31 cellular contexts compared by ENCODE assay signal in genomic region chr10:124345521-124345920, GRCh38.
"Had no signal": no experiment of that assay in that cellular context is flagged by ENCODE, and none has a peak within 500 bp of the region (broad histone marks: within the 10 kb centered on the region; RNA-seq: fewer than 3 reads in every experiment).

No MANE protein-coding gene starts in this region.

- H3K9me3 ChIP-seq: ascending aorta, heart right ventricle, lower lobe of right lung, mucosa of descending colon, neutrophil had no signal

- H3K9me3 Mint-ChIP-seq: activated CD4-positive, alpha-beta memory T cell treated with anti-CD3 and anti-CD28 coated beads, Interleukin-2, amount 10 ng/mL, durations not matched to agents 7 days and 5 days; activated CD4-positive, alpha-beta T cell treated with anti-CD3 and anti-CD28 coated beads, Interleukin-2, amount 10 ng/mL, durations not matched to agents 24 days and 14 days; activated naive CD4-positive, alpha-beta T cell treated with anti-CD3 and anti-CD28 coated beads, Interleukin-2, amount 10 ng/mL, durations not matched to agents 7 days and 5 days; activated naive CD8-positive, alpha-beta T cell treated with anti-CD3 and anti-CD28 coated beads, Interleukin-2, amount 10 ng/mL, durations not matched to agents 7 days and 5 days; natural killer cell treated with Interleukin-12 subunit alpha and Interleukin-12 subunit beta and Interleukin-15 and Interleukin-18, amount 100 ng/mL, for 72 hours; stimulated activated effector memory CD8-positive, alpha-beta T cell treated with anti-CD3 and anti-CD28 coated beads, Interleukin-12 subunit alpha, Interleukin-12 subunit beta, amount 100 ng/mL, for 72 hours; stimulated activated naive CD8-positive, alpha-beta T cell treated with anti-CD3 and anti-CD28 coated beads, Interleukin-15, Interleukin-2, amounts not matched to agents 100 ng/mL and 50 ng/mL, for 24 hours; T-helper 1 cell treated with Interleukin-12 subunit alpha and Interleukin-12 subunit beta and Interleukin-4 antibody, amounts not matched to agents 30 μg/mL and 1 μg/mL, for 36 hours had no signal

- DNase-seq: activated CD4-positive, alpha-beta memory T cell treated with anti-CD3 and anti-CD28 coated beads, Interleukin-2, amount 10 ng/mL, durations not matched to agents 7 days and 5 days; activated CD4-positive, alpha-beta T cell treated with anti-CD3 and anti-CD28 coated beads, Interleukin-2, amount 10 ng/mL, durations not matched to agents 24 days and 14 days; activated naive CD4-positive, alpha-beta T cell treated with anti-CD3 and anti-CD28 coated beads, Interleukin-2, amount 10 ng/mL, durations not matched to agents 7 days and 5 days; activated naive CD8-positive, alpha-beta T cell treated with anti-CD3 and anti-CD28 coated beads, Interleukin-2, amount 10 ng/mL, durations not matched to agents 7 days and 5 days; activated T-cell treated with anti-CD3 and anti-CD28 coated beads, Interleukin-2, amount 50 U/mL, for 48 hours; cortex of kidney; foreskin keratinocyte; heart right ventricle; kidney glomerular epithelial cell; lower lobe of right lung; mesendoderm; mucosa of descending colon; retina; stimulated activated CD4-positive, alpha-beta T cell treated with anti-CD3 and anti-CD28 coated beads, Interleukin-4, amount 100 ng/mL, for 24 hours; substantia nigra; SW 1271; T-helper 9 cell had no signal

- H3K27ac ChIP-seq: ascending aorta, cardiac muscle cell, foreskin keratinocyte, heart right ventricle, lower lobe of right lung, neutrophil, skin epidermis, VCaP had no signal

- H3K27ac Mint-ChIP-seq: activated CD4-positive, alpha-beta memory T cell treated with anti-CD3 and anti-CD28 coated beads, Interleukin-2, amount 10 ng/mL, durations not matched to agents 7 days and 5 days; activated CD4-positive, alpha-beta T cell treated with anti-CD3 and anti-CD28 coated beads, Interleukin-2, amount 10 ng/mL, durations not matched to agents 24 days and 14 days; activated naive CD4-positive, alpha-beta T cell treated with anti-CD3 and anti-CD28 coated beads, Interleukin-2, amount 10 ng/mL, durations not matched to agents 7 days and 5 days; activated naive CD8-positive, alpha-beta T cell treated with anti-CD3 and anti-CD28 coated beads, Interleukin-2, amount 10 ng/mL, durations not matched to agents 7 days and 5 days; brain; natural killer cell treated with Interleukin-12 subunit alpha and Interleukin-12 subunit beta and Interleukin-15 and Interleukin-18, amount 100 ng/mL, for 72 hours; progenitor cell of endocrine pancreas; stimulated activated effector memory CD8-positive, alpha-beta T cell treated with anti-CD3 and anti-CD28 coated beads, Interleukin-12 subunit alpha, Interleukin-12 subunit beta, amount 100 ng/mL, for 72 hours; stimulated activated naive CD8-positive, alpha-beta T cell treated with anti-CD3 and anti-CD28 coated beads, Interleukin-15, Interleukin-2, amounts not matched to agents 100 ng/mL and 50 ng/mL, for 24 hours; T-helper 1 cell treated with Interleukin-12 subunit alpha and Interleukin-12 subunit beta and Interleukin-4 antibody, amounts not matched to agents 30 μg/mL and 1 μg/mL, for 36 hours had no signal

- H3K4me3 ChIP-seq: ascending aorta, cardiac muscle cell, heart right ventricle, lower lobe of right lung, mucosa of descending colon, skin epidermis had no signal

- H3K4me3 Mint-ChIP-seq: activated CD4-positive, alpha-beta memory T cell treated with anti-CD3 and anti-CD28 coated beads, Interleukin-2, amount 10 ng/mL, durations not matched to agents 7 days and 5 days; activated CD4-positive, alpha-beta T cell treated with anti-CD3 and anti-CD28 coated beads, Interleukin-2, amount 10 ng/mL, durations not matched to agents 24 days and 14 days; activated naive CD4-positive, alpha-beta T cell treated with anti-CD3 and anti-CD28 coated beads, Interleukin-2, amount 10 ng/mL, durations not matched to agents 7 days and 5 days; activated naive CD8-positive, alpha-beta T cell treated with anti-CD3 and anti-CD28 coated beads, Interleukin-2, amount 10 ng/mL, durations not matched to agents 7 days and 5 days; brain; natural killer cell treated with Interleukin-12 subunit alpha and Interleukin-12 subunit beta and Interleukin-15 and Interleukin-18, amount 100 ng/mL, for 72 hours; stimulated activated effector memory CD8-positive, alpha-beta T cell treated with anti-CD3 and anti-CD28 coated beads, Interleukin-12 subunit alpha, Interleukin-12 subunit beta, amount 100 ng/mL, for 72 hours; stimulated activated naive CD8-positive, alpha-beta T cell treated with anti-CD3 and anti-CD28 coated beads, Interleukin-15, Interleukin-2, amounts not matched to agents 100 ng/mL and 50 ng/mL, for 24 hours; T-helper 1 cell treated with Interleukin-12 subunit alpha and Interleukin-12 subunit beta and Interleukin-4 antibody, amounts not matched to agents 30 μg/mL and 1 μg/mL, for 36 hours had no signal

- H3K36me3 ChIP-seq: ascending aorta, cardiac muscle cell, heart right ventricle, lower lobe of right lung, neutrophil had no signal

- ATAC-seq: esophagus mucosa; foreskin keratinocyte; heart right ventricle; left lobe of liver; lower lobe of right lung; mucosa of descending colon; natural killer cell treated with Interleukin-12 subunit alpha and Interleukin-12 subunit beta and Interleukin-15 and Interleukin-18, amount 100 ng/mL, for 72 hours; sciatic nerve; stimulated activated effector memory CD8-positive, alpha-beta T cell treated with anti-CD3 and anti-CD28 coated beads, Interleukin-12 subunit alpha, Interleukin-12 subunit beta, amount 100 ng/mL, for 72 hours had no signal

- H3K36me3 Mint-ChIP-seq: activated naive CD4-positive, alpha-beta T cell treated with anti-CD3 and anti-CD28 coated beads, Interleukin-2, amount 10 ng/mL, durations not matched to agents 7 days and 5 days; activated naive CD8-positive, alpha-beta T cell treated with anti-CD3 and anti-CD28 coated beads, Interleukin-2, amount 10 ng/mL, durations not matched to agents 7 days and 5 days; brain; natural killer cell treated with Interleukin-12 subunit alpha and Interleukin-12 subunit beta and Interleukin-15 and Interleukin-18, amount 100 ng/mL, for 72 hours; stimulated activated effector memory CD8-positive, alpha-beta T cell treated with anti-CD3 and anti-CD28 coated beads, Interleukin-12 subunit alpha, Interleukin-12 subunit beta, amount 100 ng/mL, for 72 hours had no signal

- H3K27me3 ChIP-seq: ascending aorta, cardiac muscle cell, foreskin keratinocyte had no signal

- H3K27me3 Mint-ChIP-seq: activated CD4-positive, alpha-beta memory T cell treated with anti-CD3 and anti-CD28 coated beads, Interleukin-2, amount 10 ng/mL, durations not matched to agents 7 days and 5 days; activated CD4-positive, alpha-beta T cell treated with anti-CD3 and anti-CD28 coated beads, Interleukin-2, amount 10 ng/mL, durations not matched to agents 24 days and 14 days; activated naive CD4-positive, alpha-beta T cell treated with anti-CD3 and anti-CD28 coated beads, Interleukin-2, amount 10 ng/mL, durations not matched to agents 7 days and 5 days; stimulated activated naive CD8-positive, alpha-beta T cell treated with anti-CD3 and anti-CD28 coated beads, Interleukin-15, Interleukin-2, amounts not matched to agents 100 ng/mL and 50 ng/mL, for 24 hours had no signal
